In genomic region chr18:5977022-5977421, GRCh38 we compare ENCODE assay signal across 1 cellular context.
TF ChIP-seq lines count a peak whose summit lies in the region.

No MANE protein-coding gene starts in this region.

TF ChIP-seq in HepG2, 621 proteins besides CTCF, POLR2A, EP300 and RAD21 (continued from another document):
- no peak for TF ChIP-seq MYPOP (CRISPR knock-in tag; IDR thresholded peaks at IDR 0.05)
- no peak for TF ChIP-seq BCL3 (CRISPR knock-in tag; IDR thresholded peaks at IDR 0.05)
- TF ChIP-seq ZNF83 (CRISPR knock-in tag; IDR thresholded peaks at IDR 0.05; ENCODE audit: borderline replicate concordance): no peak
- no peak for TF ChIP-seq CHD2 (IDR thresholded peaks at IDR 0.05; ENCODE audit: low read depth, low read length)
- TF ChIP-seq KLF16 (CRISPR knock-in tag; IDR thresholded peaks at IDR 0.05): no peak
- no peak for TF ChIP-seq ZBTB44 (CRISPR knock-in tag; IDR thresholded peaks at IDR 0.05)
- no peak for TF ChIP-seq MAFG (CRISPR knock-in tag; IDR thresholded peaks at IDR 0.05)
- TF ChIP-seq ZNF550 (CRISPR knock-in tag; IDR thresholded peaks at IDR 0.05; ENCODE audit: borderline replicate concordance): no peak
- TF ChIP-seq ZNF180 (CRISPR knock-in tag; IDR thresholded peaks at IDR 0.05; ENCODE audit: borderline replicate concordance, low read depth): no peak
